8 cellular contexts compared by ENCODE assay signal in the genomic region with DNA sequence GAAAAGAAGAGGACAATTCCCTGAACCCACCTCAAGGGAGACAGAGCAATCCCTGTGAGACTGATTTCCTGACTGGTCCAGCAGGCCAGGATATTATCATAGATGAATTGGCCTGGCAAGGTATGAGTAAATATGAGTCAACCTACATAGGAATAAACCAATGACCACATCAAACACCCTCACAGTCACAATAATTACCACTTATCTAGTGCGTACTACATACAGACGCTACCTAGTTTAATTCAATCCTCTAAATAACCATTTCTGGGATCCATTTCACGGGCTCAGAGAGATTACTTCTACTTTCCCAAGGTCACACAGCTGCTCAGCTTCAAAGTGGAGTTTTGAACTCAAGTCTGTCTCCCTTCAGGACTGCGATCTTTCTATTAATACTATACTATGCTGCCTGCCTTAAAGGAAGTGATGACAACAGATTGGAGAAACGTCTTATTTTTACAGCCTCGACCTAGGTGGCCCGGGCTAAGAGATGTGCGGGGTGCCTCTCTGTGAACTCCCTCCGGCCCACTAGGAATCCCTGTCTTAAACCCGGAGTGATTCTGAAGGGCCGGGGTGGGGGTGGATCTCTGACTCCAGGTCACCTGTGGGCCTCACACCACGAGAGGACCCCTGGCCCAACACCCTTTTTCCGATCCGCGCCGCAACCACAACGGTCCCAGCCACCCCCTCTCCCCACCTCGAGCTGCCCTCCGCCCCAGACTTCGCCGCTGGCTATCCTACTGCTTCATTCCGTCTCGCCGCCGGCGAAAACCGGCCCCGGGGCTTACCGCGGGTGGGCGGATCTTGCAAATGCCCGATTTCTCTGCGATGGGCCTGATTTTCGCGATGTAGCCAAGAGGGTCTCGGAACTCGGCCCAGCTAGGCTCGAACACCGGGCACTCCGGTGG. TPM values are rescaled to one million over a fixed set of nuclear protein-coding genes. Genes with fewer than 3 reads are reported as not detected.
DNase-seq lines count a peak whose midpoint lies in the region; ATAC-seq and TF ChIP-seq lines count a peak whose summit lies in the region.

No MANE protein-coding gene starts in this region.

- peaks cover 40% of the 10 kb centered on the region for H3K36me3 Mint-ChIP-seq in activated T-helper 2 cell treated with anti-CD3 and anti-CD28 coated beads, Interferon-gamma antibody, Interleukin-2, Interleukin-4, amounts not matched to agents 10 μg/mL and 5 μg/mL and 100 μg/mL, durations not matched to agents 14 hours and 24 hours and 36 hours (ENCODE audit: low read depth)

- peak overlapping the region; percentile 98 for H3K4me3 ChIP-seq in HUES48 (ENCODE audit: low read depth, low read length)
- H3K4me3 ChIP-seq in fibroblast of the aortic adventitia (ENCODE audit: low read depth, low read length) = peak overlapping the region; percentile 95
- H3K4me3 ChIP-seq in osteoblast (ENCODE audit: insufficient read depth, low read length) = peak overlapping the region; percentile 98

- no peak for ATAC-seq in GM21447 (IDR thresholded peaks at IDR 0.05; ENCODE audit: unreplicated experiment)

- H3K9me3 ChIP-seq in HUES48 (ENCODE audit: control insufficient read depth, insufficient read depth, low read length) = no peaks in the 10 kb centered on the region
- H3K9me3 ChIP-seq in osteoblast (ENCODE audit: low read depth, low read length) = no peaks in the 10 kb centered on the region

- H3K27ac Mint-ChIP-seq in activated T-helper 2 cell treated with anti-CD3 and anti-CD28 coated beads, Interferon-gamma antibody, Interleukin-2, Interleukin-4, amounts not matched to agents 10 μg/mL and 5 μg/mL and 100 μg/mL, durations not matched to agents 14 hours and 24 hours and 36 hours = peak overlapping the region; percentile 98

- DNase-seq in GM13977 (ENCODE audit: low spot score) (peak; percentile 39), fibroblast of the aortic adventitia (ENCODE audit: low read depth) (peak; percentile 62), osteoblast (ENCODE audit: insufficient read length, low spot score, missing footprints) (peak; percentile 90), cerebellar nuclear complex (lab: John Stamatoyannopoulos, UW) (no peak), DMS79 (lab: John Stamatoyannopoulos, UW) (no peak)
- peak; percentile 9 for DNase-seq in activated T-helper 2 cell treated with anti-CD3 and anti-CD28 coated beads, Interferon-gamma antibody, Interleukin-2, Interleukin-4, amounts not matched to agents 10 μg/mL and 5 μg/mL and 100 μg/mL, durations not matched to agents 14 hours and 24 hours and 36 hours (ENCODE audit: low spot score)

- H3K4me1 ChIP-seq in HUES48 (ENCODE audit: control insufficient read depth, insufficient read depth, low read length) = peaks cover 14% of the 10 kb centered on the region
- peaks cover 25% of the 10 kb centered on the region for H3K4me1 ChIP-seq in osteoblast (ENCODE audit: insufficient read depth, low read length)

- peak overlapping the region; percentile 89 for H3K4me2 ChIP-seq in osteoblast (ENCODE audit: insufficient read depth, low read length)

- intact Hi-C loops in activated T-helper 2 cell treated with anti-CD3 and anti-CD28 coated beads, Interferon-gamma antibody, Interleukin-2, Interleukin-4, amounts not matched to agents 10 μg/mL and 5 μg/mL and 100 μg/mL, durations not matched to agents 14 hours and 24 hours and 36 hours (cut with micrococcal nuclease) = loop anchor here (10.0 kb wide), 2 partner anchors 149 to 211 kb away; partner anchors contain the start of gene HSD17B10

- no peaks in the 10 kb centered on the region for H3K27me3 Mint-ChIP-seq in activated T-helper 2 cell treated with anti-CD3 and anti-CD28 coated beads, Interferon-gamma antibody, Interleukin-2, Interleukin-4, amounts not matched to agents 10 μg/mL and 5 μg/mL and 100 μg/mL, durations not matched to agents 14 hours and 24 hours and 36 hours (ENCODE audit: low read depth)

- H3K36me3 ChIP-seq in HUES48 (ENCODE audit: control insufficient read depth, insufficient read depth, low read length) (peaks cover 29% of the 10 kb centered on the region), osteoblast (ENCODE audit: insufficient read depth, low read length) (peaks cover 24% of the 10 kb centered on the region)

- H4K20me1 ChIP-seq in osteoblast (ENCODE audit: insufficient read depth, low read length) = peaks cover 48% of the 10 kb centered on the region

- H2AFZ ChIP-seq in osteoblast (ENCODE audit: low read length) = peak overlapping the region; percentile 94

- no peak for TF ChIP-seq CTCF in GM13977 (IDR thresholded peaks at IDR 0.05; ENCODE audit: extremely low read depth, insufficient read depth, missing control alignments)
- no peak for TF ChIP-seq CTCF in fibroblast of the aortic adventitia (IDR thresholded peaks at IDR 0.05; ENCODE audit: insufficient read depth, low read length)
- TF ChIP-seq CTCF in osteoblast (IDR thresholded peaks at IDR 0.05; ENCODE audit: extremely low read depth, low read depth, low read length) = no peak

- peaks cover 59% of the 10 kb centered on the region for H3K79me2 ChIP-seq in osteoblast (ENCODE audit: insufficient read depth, low read length)

- H3K9me3 Mint-ChIP-seq in activated T-helper 2 cell treated with anti-CD3 and anti-CD28 coated beads, Interferon-gamma antibody, Interleukin-2, Interleukin-4, amounts not matched to agents 10 μg/mL and 5 μg/mL and 100 μg/mL, durations not matched to agents 14 hours and 24 hours and 36 hours = no peaks in the 10 kb centered on the region

- H3K4me3 Mint-ChIP-seq in activated T-helper 2 cell treated with anti-CD3 and anti-CD28 coated beads, Interferon-gamma antibody, Interleukin-2, Interleukin-4, amounts not matched to agents 10 μg/mL and 5 μg/mL and 100 μg/mL, durations not matched to agents 14 hours and 24 hours and 36 hours (ENCODE audit: low read depth) = peak overlapping the region; percentile 93

- in situ Hi-C loops in GM13977 (cut with MboI; ENCODE audit: low pct_unique_long_range_greater_than_20kb, low sequenced_read_pairs, unreplicated experiment) = no loop called here

- H3K27ac ChIP-seq in HUES48 (ENCODE audit: low read depth, low read length) = peak overlapping the region; percentile 92
- H3K27ac ChIP-seq in osteoblast (ENCODE audit: low read depth, low read length) = peak overlapping the region; percentile 95

- H3K27me3 ChIP-seq in HUES48 (ENCODE audit: control insufficient read depth, insufficient read depth, low read length) (no peaks in the 10 kb centered on the region), osteoblast (ENCODE audit: insufficient read depth, low read length) (peaks cover 6% of the 10 kb centered on the region)

- H3K4me1 Mint-ChIP-seq in activated T-helper 2 cell treated with anti-CD3 and anti-CD28 coated beads, Interferon-gamma antibody, Interleukin-2, Interleukin-4, amounts not matched to agents 10 μg/mL and 5 μg/mL and 100 μg/mL, durations not matched to agents 14 hours and 24 hours and 36 hours (ENCODE audit: low read depth) = peaks cover 41% of the 10 kb centered on the region

- peak overlapping the region; percentile 96 for H3K9ac ChIP-seq in HUES48 (ENCODE audit: low read depth, low read length)

RNA-seq across cellular contexts. Expression of gene KDM5C, which starts 0.8 kb away (rescaled TPM):
- 98.3 and 111 TPM in 2 replicates for total RNA-seq in activated T-helper 2 cell treated with anti-CD3 and anti-CD28 coated beads, Interferon-gamma antibody, Interleukin-2, Interleukin-4, amounts not matched to agents 10 μg/mL and 5 μg/mL and 100 μg/mL, durations not matched to agents 14 hours and 24 hours and 36 hours
- total RNA-seq in fibroblast of the aortic adventitia (ENCODE audit: low replicate concordance) (51.7 and 76.4 TPM in 2 replicates), osteoblast (104 and 122 TPM in 2 replicates)

RNA-seq across cellular contexts. Expression of gene IQSEC2, which starts 57.2 kb away (rescaled TPM):
- total RNA-seq in activated T-helper 2 cell treated with anti-CD3 and anti-CD28 coated beads, Interferon-gamma antibody, Interleukin-2, Interleukin-4, amounts not matched to agents 10 μg/mL and 5 μg/mL and 100 μg/mL, durations not matched to agents 14 hours and 24 hours and 36 hours = 0.14 and 0.21 TPM in 2 replicates
- total RNA-seq in fibroblast of the aortic adventitia (ENCODE audit: low replicate concordance) = 3.6 and 5.6 TPM in 2 replicates
- total RNA-seq in osteoblast = 10.1 and 14.7 TPM in 2 replicates

Comparison
In these comparisons a context has a peak if more than half of its experiments do, and no peak if none do; other contexts are left out.
1. DNase-seq: peak in GM13977 (single experiment), activated T-helper 2 cell treated with anti-CD3 and anti-CD28 coated beads, Interferon-gamma antibody, Interleukin-2, Interleukin-4, amounts not matched to agents 10 μg/mL and 5 μg/mL and 100 μg/mL, durations not matched to agents 14 hours and 24 hours and 36 hours (single experiment), fibroblast of the aortic adventitia (single experiment) and osteoblast (single experiment); none in cerebellar nuclear complex (0 of 2) and DMS79 (single experiment).
2. Peak in every context shown above with its lines, with median percentiles within 50 percentile points of each other: H3K4me3 ChIP-seq.